ENCODE assay signal across 8 cellular contexts in the genomic region with DNA sequence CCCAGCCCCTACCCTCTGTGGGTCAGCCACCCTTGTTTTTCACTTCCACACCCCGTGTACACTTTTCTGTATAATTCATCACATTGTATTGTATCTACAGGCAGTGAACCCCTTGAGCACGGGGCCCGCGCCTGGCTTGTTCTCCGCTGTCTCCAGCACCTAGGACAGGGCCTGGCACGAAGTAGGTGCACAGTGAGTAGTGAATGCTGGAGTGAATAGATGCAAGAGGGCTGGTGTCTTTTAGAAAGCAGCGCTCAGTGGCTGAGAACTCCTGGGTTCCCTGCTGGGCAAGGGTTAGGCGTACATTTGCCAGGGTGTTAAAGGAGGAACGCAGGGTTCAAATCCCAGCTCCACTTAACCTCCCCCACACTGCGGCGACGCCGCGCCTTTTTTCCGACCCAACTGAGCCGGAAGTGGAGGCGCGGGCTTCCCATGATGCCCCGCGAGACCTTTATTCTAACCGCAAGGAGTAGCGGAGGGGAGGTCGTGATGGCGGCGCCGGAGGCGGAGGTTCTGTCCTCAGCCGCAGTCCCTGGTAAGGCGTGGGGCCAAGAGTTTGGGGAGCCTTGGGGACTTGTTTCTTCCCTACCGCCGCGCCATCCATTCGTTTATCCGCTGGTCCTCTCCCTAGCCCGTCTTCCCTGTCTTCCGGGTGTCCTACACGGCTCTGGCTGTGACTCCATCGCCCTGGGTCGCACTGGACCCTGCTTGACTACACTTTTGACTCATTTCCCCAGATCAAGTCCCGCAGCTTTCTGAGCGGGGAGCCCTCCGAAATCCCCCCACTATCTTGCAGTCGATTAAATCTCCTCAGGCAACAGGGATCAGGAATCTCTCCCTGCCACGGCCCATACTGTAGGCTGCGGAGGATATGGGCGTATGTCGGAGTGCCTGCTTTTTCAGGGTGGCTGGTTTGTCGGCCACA. TPM values are rescaled to one million over a fixed set of nuclear protein-coding genes. Genes with fewer than 3 reads are reported as not detected.
A peak's percentile ranks its signal among the peaks of the same experiment; 100 is the strongest.
DNase-seq lines count a peak whose midpoint lies in the region; ATAC-seq lines count a peak whose summit lies in the region.

MAD2L1BP (plus strand) TSS at position 454 of the 925 bp plus-strand sequence; CDS start at position 490, 36 bp downstream.

- H3K79me1 ChIP-seq in mesenchymal stem cell (replicated peaks; ENCODE audit: low read length, poor library complexity, severe bottlenecking): peaks cover 14% of the 10 kb centered on the region

- H2BK12ac ChIP-seq in mesenchymal stem cell (ENCODE audit: low read length in 2 of 2): peak within 1 kb of the TSS; percentile 70 to 90

- H3K27me3 ChIP-seq in HUES48 (ENCODE audit: control insufficient read depth, insufficient read depth, low read length) (no peaks in the 10 kb centered on the region), NT2/D1 (ENCODE audit: insufficient read depth, insufficient read length) (no peaks in the 10 kb centered on the region), mesenchymal stem cell (ENCODE audit: control insufficient read depth in 1 of 2, insufficient read depth in 1 of 2, low read length in 2 of 2) (no peaks in the 10 kb centered on the region)

- no peaks in the 10 kb centered on the region for H3K9me3 Mint-ChIP-seq in effector memory CD8-positive, alpha-beta T cell

- H3K4ac ChIP-seq in mesenchymal stem cell (ENCODE audit: low read depth in 1 of 2, low read length in 2 of 2): peak within 1 kb of the TSS; percentile 94 to 97

- H3K27me3 Mint-ChIP-seq in effector memory CD8-positive, alpha-beta T cell: no peaks in the 10 kb centered on the region

- peak within 1 kb of the TSS in 1 of 2 experiments; percentile 98 for H3K14ac ChIP-seq in mesenchymal stem cell (ENCODE audit: low read length in 2 of 2)

- peak within 1 kb of the TSS; percentile 73 for H2BK15ac ChIP-seq in mesenchymal stem cell (ENCODE audit: low read depth, poor library complexity, severe bottlenecking)

- H3K18ac ChIP-seq in mesenchymal stem cell (ENCODE audit: low read depth in 1 of 2, low read length in 2 of 2): peak within 1 kb of the TSS; percentile 87 to 93

- H2AFZ ChIP-seq in mesenchymal stem cell (ENCODE audit: low read depth, low read length): peak within 1 kb of the TSS; percentile 77

- DNase-seq in CMK (ENCODE audit: low read depth) (peak; percentile 85), NT2/D1 (ENCODE audit: low read depth, low spot score) (peak; percentile 44), mesenchymal stem cell (peak; percentile 77)
- DNase-seq in activated CD8-positive, alpha-beta memory T cell treated with anti-CD3 and anti-CD28 coated beads for 4 hours (ENCODE audit: low read depth in 2 of 2): peak; percentile 76
- peak; percentile 74 to 79 (median 77) for DNase-seq in effector memory CD8-positive, alpha-beta T cell
- peak; percentile 75 for DNase-seq in stimulated activated CD8-positive, alpha-beta memory T cell treated with anti-CD3 and anti-CD28 coated beads, Interleukin-12 subunit alpha, Interleukin-12 subunit beta, amount 100 ng/mL, for 24 hours (ENCODE audit: extremely low read depth)

- H3K27ac ChIP-seq in HUES48 (ENCODE audit: low read depth, low read length) (peak within 1 kb of the TSS; percentile 43), mesenchymal stem cell (ENCODE audit: low read length, poor library complexity, severe bottlenecking) (peak within 1 kb of the TSS; percentile 57)

- H3K36me3 ChIP-seq in HUES48 (ENCODE audit: control insufficient read depth, insufficient read depth, low read length) (peaks cover 26% of the 10 kb centered on the region), NT2/D1 (ENCODE audit: insufficient read depth, insufficient read length, low read length) (peaks cover 31% of the 10 kb centered on the region), mesenchymal stem cell (ENCODE audit: control insufficient read depth in 1 of 2, insufficient read depth in 2 of 2, low read depth in 1 of 2, low read length in 2 of 2) (peaks cover 21 to 30% of the 10 kb centered on the region in 2 experiments)

- H3K4me1 Mint-ChIP-seq in effector memory CD8-positive, alpha-beta T cell (ENCODE audit: low read depth in 2 of 2): peaks cover 38 to 43% of the 10 kb centered on the region in 2 donors

- 5% methylated on average over 43 of the region's 48 CpGs for WGBS in mesenchymal stem cell

- peak within 1 kb of the TSS; percentile 96 for H3K4me3 ChIP-seq in HUES48 (ENCODE audit: low read depth, low read length)
- H3K4me3 ChIP-seq in NT2/D1 (ENCODE audit: insufficient read length, low read depth): peak within 1 kb of the TSS; percentile 95
- peak within 1 kb of the TSS; percentile 82 to 92 for H3K4me3 ChIP-seq in mesenchymal stem cell (ENCODE audit: insufficient read depth in 1 of 2, low read depth in 1 of 2, low read length in 2 of 2)

- no peaks in the 10 kb centered on the region for H3K4me1 ChIP-seq in HUES48 (ENCODE audit: control insufficient read depth, insufficient read depth, low read length)
- peaks cover 4% of the 10 kb centered on the region for H3K4me1 ChIP-seq in NT2/D1 (ENCODE audit: insufficient read depth, insufficient read length)
- peaks cover 13% of the 10 kb centered on the region for H3K4me1 ChIP-seq in mesenchymal stem cell (ENCODE audit: control insufficient read depth, insufficient read depth, low read depth, low read length)

- H3K23ac ChIP-seq in mesenchymal stem cell (ENCODE audit: low read length in 2 of 2): peak within 1 kb of the TSS in 1 of 2 experiments; percentile 91

- peak within 1 kb of the TSS; percentile 85 for H4K91ac ChIP-seq in mesenchymal stem cell (ENCODE audit: low read length)

- H3K27ac Mint-ChIP-seq in effector memory CD8-positive, alpha-beta T cell: peak within 1 kb of the TSS; percentile 97 to 98

- H3K4me3 Mint-ChIP-seq in effector memory CD8-positive, alpha-beta T cell: peak within 1 kb of the TSS; percentile 98 to 99

- ATAC-seq in GM21360 (IDR thresholded peaks at IDR 0.05; ENCODE audit: unreplicated experiment): peak; percentile 70
- peak; percentile 92 for ATAC-seq in effector memory CD8-positive, alpha-beta T cell (replicated peaks)

- H3K9me3 ChIP-seq in HUES48 (ENCODE audit: control insufficient read depth, insufficient read depth, low read length): no peaks in the 10 kb centered on the region
- H3K9me3 ChIP-seq in NT2/D1 (ENCODE audit: insufficient read depth, low read length): no peaks in the 10 kb centered on the region
- H3K9me3 ChIP-seq in mesenchymal stem cell (ENCODE audit: control insufficient read depth, low read length): no peaks in the 10 kb centered on the region

- peak within 1 kb of the TSS; percentile 21 for H2BK120ac ChIP-seq in mesenchymal stem cell (ENCODE audit: low read depth, low read length)

- H4K8ac ChIP-seq in mesenchymal stem cell (ENCODE audit: low read length): peak within 1 kb of the TSS; percentile 93

- H3K9ac ChIP-seq in HUES48 (ENCODE audit: low read depth, low read length) (peak within 1 kb of the TSS; percentile 89), NT2/D1 (ENCODE audit: insufficient read length, low read depth) (peak within 1 kb of the TSS; percentile 99), mesenchymal stem cell (ENCODE audit: low read length) (peak within 1 kb of the TSS; percentile 96)

- H2AK5ac ChIP-seq in mesenchymal stem cell (ENCODE audit: low read length, severe bottlenecking): peak within 1 kb of the TSS; percentile 36

- H2BK5ac ChIP-seq in mesenchymal stem cell (ENCODE audit: low read depth, low read length, poor library complexity, severe bottlenecking): no peak within 1 kb of the TSS

- H3K4me2 ChIP-seq in mesenchymal stem cell (ENCODE audit: low read length, poor library complexity, severe bottlenecking): peak within 1 kb of the TSS; percentile 52

- H3K36me3 Mint-ChIP-seq in effector memory CD8-positive, alpha-beta T cell (ENCODE audit: insufficient read depth): peaks cover 46% of the 10 kb centered on the region

RNA-seq across cellular contexts. Expression of gene MAD2L1BP, which starts in this region (rescaled TPM):
- 27.2 TPM for polyA plus RNA-seq in mesenchymal stem cell (2013, experiment 1 of 2)
- polyA plus RNA-seq in mesenchymal stem cell (2013, experiment 2 of 2): 26.6 TPM

Comparison
In these comparisons a context has a peak if more than half of its experiments do, and no peak if none do; other contexts are left out.
1. Peak in every context shown above with its lines: DNase-seq, ATAC-seq, H3K4me3 ChIP-seq and H3K27ac ChIP-seq.